In the genomic region with DNA sequence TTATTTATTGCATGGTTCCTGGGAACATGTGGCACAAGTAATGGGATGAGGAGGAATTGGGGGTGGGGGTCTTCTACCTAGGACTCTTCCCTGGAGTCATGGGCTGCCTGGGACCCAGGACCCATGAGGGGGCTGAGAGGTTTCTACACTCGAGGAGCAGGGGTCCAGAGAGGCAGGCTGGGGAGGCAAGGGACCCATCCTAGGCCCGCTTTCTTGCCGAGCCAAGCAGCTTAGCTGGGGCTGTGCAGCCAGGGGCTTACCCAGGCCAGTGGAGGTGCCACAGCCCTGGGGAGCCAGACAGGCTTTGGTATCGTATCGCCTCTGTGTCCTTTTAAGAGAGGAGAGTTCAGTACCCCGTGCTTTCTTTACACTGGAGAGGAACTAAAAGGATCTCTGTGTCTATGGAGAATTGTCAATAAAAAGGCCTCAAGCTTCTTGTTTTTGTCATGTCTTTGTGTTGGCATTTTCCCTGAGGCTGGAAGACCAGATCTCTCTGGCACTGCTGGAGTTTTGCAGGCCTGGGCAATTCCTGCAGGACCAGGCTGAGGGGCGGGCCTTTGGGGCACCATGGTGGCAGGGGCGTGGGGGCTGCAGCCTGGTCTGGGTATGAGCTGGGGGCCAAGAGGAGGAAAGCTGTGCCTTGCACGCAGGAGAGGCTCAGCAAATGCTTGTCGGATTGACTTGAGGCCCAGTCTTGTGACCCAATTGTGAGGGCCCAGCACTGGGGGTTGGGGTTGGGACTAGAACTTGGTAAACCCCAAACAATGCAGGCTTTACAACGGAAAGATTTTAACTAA, we compare ENCODE assay signal across 1 cellular context.
TF ChIP-seq lines count a peak whose summit lies in the region.

No MANE protein-coding gene starts in this region.

TF ChIP-seq in HepG2, 621 proteins besides CTCF, POLR2A, EP300 and RAD21:
- TF ChIP-seq RARG (CRISPR knock-in tag; IDR thresholded peaks at IDR 0.05; ENCODE audit: low read depth) (no peak), AGO2 (optimal IDR thresholded peaks at IDR 0.05; ENCODE audit: low read depth, low read length) (peak; percentile 7)
TF ChIP-seq in HepG2: peak in this region for 1.
